Comparison of ENCODE assay signal across 8 cellular contexts in genomic region chr1:178725603-178726517, GRCh38. TPM values are rescaled to one million over a fixed set of nuclear protein-coding genes. Genes with fewer than 3 reads are reported as not detected.
DNase-seq lines count a peak whose midpoint lies in the region; ATAC-seq and TF ChIP-seq lines count a peak whose summit lies in the region.

No MANE protein-coding gene starts in this region.

- peak overlapping the region; percentile 88 for H3K4me3 Mint-ChIP-seq in endodermal cell
- H3K4me3 Mint-ChIP-seq in memory B cell: peak overlapping the region; percentile 96

- CTCF ChIA-PET in BJ (lab: Yijun Ruan, JAX): interaction anchor here (0.5 to 2.3 kb wide), 7 partner anchors 87 to 277 kb away, joined by 3 to 5 read pairs (median 3); no protein-coding TSS in a partner anchor

- H3K36me3 Mint-ChIP-seq in endodermal cell (ENCODE audit: low read depth) (peaks cover 18% of the 10 kb centered on the region), memory B cell (peaks cover 28% of the 10 kb centered on the region)

- peak overlapping the region; percentile 90 for H3K4me3 ChIP-seq in BJ (ENCODE audit: low read depth, low read length)
- H3K4me3 ChIP-seq in endodermal cell (ENCODE audit: low read length): peak overlapping the region; percentile 98

- H3K36me3 ChIP-seq in BJ (ENCODE audit: control insufficient read depth, insufficient read depth, low read length) (no peaks in the 10 kb centered on the region), endodermal cell (ENCODE audit: control insufficient read depth, insufficient read depth, low read length) (peaks cover 10% of the 10 kb centered on the region)

- 0 to 1% methylated on average over 23 to 76 of the region's 76 CpGs for WGBS in endodermal cell (ENCODE audit: insufficient coverage in 1 of 2, insufficient read length in 1 of 2), 2 experiments

- peak; percentile 16; the same call in 1 of the 2 replicates for TF ChIP-seq CTCF in BJ (IDR thresholded peaks at IDR 0.05; ENCODE audit: insufficient read depth, low read depth, low read length)
- TF ChIP-seq CTCF in endodermal cell (conservative IDR thresholded peaks at IDR 0.05): peak; percentile 50

- no peaks in the 10 kb centered on the region for H3K27me3 Mint-ChIP-seq in endodermal cell (ENCODE audit: insufficient read depth)
- H3K27me3 Mint-ChIP-seq in memory B cell: no peaks in the 10 kb centered on the region

- H3K27me3 ChIP-seq in BJ (ENCODE audit: control insufficient read depth, insufficient read depth, low read length): no peaks in the 10 kb centered on the region
- peaks cover 9% of the 10 kb centered on the region for H3K27me3 ChIP-seq in endodermal cell (ENCODE audit: control insufficient read depth, insufficient read depth, low read length, poor library complexity, severe bottlenecking)

- H3K27ac Mint-ChIP-seq in endodermal cell: peak overlapping the region; percentile 98
- peak overlapping the region; percentile 96 for H3K27ac Mint-ChIP-seq in memory B cell

- peaks cover 18% of the 10 kb centered on the region for H3K9me3 ChIP-seq in endodermal cell (ENCODE audit: control insufficient read depth, low read length)

- H3K27ac ChIP-seq in endodermal cell (ENCODE audit: low read depth, low read length): peak overlapping the region; percentile 70

- ATAC-seq in HG03439 (IDR thresholded peaks at IDR 0.05; ENCODE audit: unreplicated experiment) (peak; percentile 70), memory B cell (ENCODE audit: low read depth) (peak; percentile 73)

- H3K9ac ChIP-seq in endodermal cell (ENCODE audit: extremely low read depth, low read length, poor library complexity, severe bottlenecking): peak overlapping the region; percentile 88

- DNase-seq in BJ (ENCODE audit: low read depth): no peak
- peak; percentile 20 for DNase-seq in GM19240 (ENCODE audit: insufficient read length, low spot score)
- peak; percentile 17 for DNase-seq in NCI-H748 treated with DMSO at 0.1 percent for 48 hours (lab: John Stamatoyannopoulos, UW)
- peak; percentile 23 for DNase-seq in activated CD8-positive, alpha-beta memory T cell treated with anti-CD3 and anti-CD28 coated beads, Interleukin-2, amount 50 U/mL, for 1 hour (ENCODE audit: extremely low read depth)
- peak; percentile 89 for DNase-seq in endodermal cell
- DNase-seq in memory B cell (ENCODE audit: low spot score in 2 of 2): peak; percentile 51 to 64
- peak; percentile 1 to 27 for DNase-seq in stimulated activated CD8-positive, alpha-beta memory T cell treated with anti-CD3 and anti-CD28 coated beads, Interleukin-15, amount 100 ng/mL, for 4 hours (ENCODE audit: low read depth in 2 of 2)

- POLR2A ChIA-PET in BJ (lab: Charles Lee): no interaction called here

- no peaks in the 10 kb centered on the region for H3K4me1 ChIP-seq in endodermal cell (ENCODE audit: control insufficient read depth, insufficient read depth, low read length)

- H3K9me3 Mint-ChIP-seq in endodermal cell (peaks cover 9% of the 10 kb centered on the region), memory B cell (no peaks in the 10 kb centered on the region)

- peaks cover 28% of the 10 kb centered on the region for H3K4me1 Mint-ChIP-seq in endodermal cell
- H3K4me1 Mint-ChIP-seq in memory B cell: peaks cover 20% of the 10 kb centered on the region

RNA-seq across cellular contexts. Expression of gene RALGPS2, which starts 0.8 kb away (rescaled TPM):
- 27.7 and 40.9 TPM in 2 replicates for polyA plus RNA-seq in BJ (2011; rRNA removed)
- polyA minus RNA-seq in BJ (2011; rRNA and poly(A)+ RNA removed): 19.7 and 38.0 TPM in 2 replicates
- total RNA-seq in endodermal cell: 10 to 100 TPM; 56.6 to 73.1 TPM
- polyA plus RNA-seq in endodermal cell (2013, experiment 1 of 2): 43.4 TPM
- 44.1 TPM for polyA plus RNA-seq in endodermal cell (2013, experiment 2 of 2)
